17 cellular contexts compared by ENCODE assay signal in genomic region chr15:68411276-68411675, GRCh38. TPM values are rescaled to one million over a fixed set of nuclear protein-coding genes. Genes with fewer than 3 reads are reported as not detected.
DNase-seq lines count a peak whose midpoint lies in the region; ATAC-seq and TF ChIP-seq lines count a peak whose summit lies in the region.
"Had no signal": no experiment of that assay in that cellular context is flagged by ENCODE, and none has a peak within 500 bp of the region (broad histone marks: within the 10 kb centered on the region; RNA-seq: fewer than 3 reads in every experiment).

No MANE protein-coding gene starts in this region.

- DNase-seq in activated effector memory CD4-positive, alpha-beta T cell treated with anti-CD3 and anti-CD28 coated beads, Interleukin-2, amount 50 U/mL, for 16 hours, result peak; percentile 4
- no peak for DNase-seq in activated effector memory CD4-positive, alpha-beta T cell treated with Interleukin-2 at 50 U/mL for 16 hours
- peak; percentile 5 for DNase-seq in colonic mucosa
- DNase-seq in osteocyte (ENCODE audit: extremely low spot score, unreplicated experiment), result peak; percentile 67
- DNase-seq in vagina (ENCODE audit: extremely low spot score in 2 of 2), result peak; percentile 27 to 61
- DNase-seq in stomach, result no peak
- DNase-seq: DMS53, GM23248, KG1, NCI-H1048, NCI-H2107, NCI-H226, NCI-H69, SHP77 had no signal

- H3K4me1 Mint-ChIP-seq in osteocyte (ENCODE audit: unreplicated experiment), result peaks cover 48% of the 10 kb centered on the region

- TF ChIP-seq EP300 in stomach (IDR thresholded peaks at IDR 0.05), result no peak

- H3K9me3 Mint-ChIP-seq in osteocyte (ENCODE audit: unreplicated experiment), result no peaks in the 10 kb centered on the region

- TF ChIP-seq CTCF in colonic mucosa (IDR thresholded peaks at IDR 0.05) (no peak), osteocyte (IDR thresholded peaks at IDR 0.05) (no peak), vagina (IDR thresholded peaks at IDR 0.05) (no peak), stomach (IDR thresholded peaks at IDR 0.05) (no peak)

- intact Hi-C loops in colonic mucosa (cut with DNase I), result no loop called here
- intact Hi-C loops in vagina (cut with DNase I), result no loop called here
- intact Hi-C loops in stomach (cut with DNase I; ENCODE audit: low total_unique reads), result no loop called here

- no peak overlapping the region for H3K9ac ChIP-seq in colonic mucosa (ENCODE audit: low read depth in 2 of 2, low read length in 2 of 2)
- H3K9ac ChIP-seq: GM23248 had no signal

- H3K36me3 Mint-ChIP-seq in osteocyte (ENCODE audit: unreplicated experiment), result peaks cover 56% of the 10 kb centered on the region

- H3K4me3 Mint-ChIP-seq in osteocyte (ENCODE audit: unreplicated experiment), result no peak overlapping the region

- TF ChIP-seq POLR2A in vagina (IDR thresholded peaks at IDR 0.05), result no peak
- TF ChIP-seq POLR2A in stomach (IDR thresholded peaks at IDR 0.05), result no peak

- H3K4me3 ChIP-seq in colonic mucosa, result no peak overlapping the region
- no peak overlapping the region for H3K4me3 ChIP-seq in vagina
- no peak overlapping the region for H3K4me3 ChIP-seq in stomach
- H3K4me3 ChIP-seq: GM23248 had no signal

- no peak overlapping the region for H3K27ac Mint-ChIP-seq in osteocyte (ENCODE audit: unreplicated experiment)

- H3K36me3 ChIP-seq in colonic mucosa, result no peaks in the 10 kb centered on the region
- H3K36me3 ChIP-seq in vagina, result no peaks in the 10 kb centered on the region
- H3K36me3 ChIP-seq in stomach, result no peaks in the 10 kb centered on the region

- H3K27ac ChIP-seq in colonic mucosa (no peak overlapping the region), vagina (no peak overlapping the region), stomach (no peak overlapping the region)
- H3K27ac ChIP-seq: GM23248 had no signal

- ATAC-seq in SK-N-SH treated with all-trans-retinoic acid at 6 μM for 48 hours, result no peak
- ATAC-seq in GM18909 (IDR thresholded peaks at IDR 0.05; ENCODE audit: poor library complexity, unreplicated experiment), result no peak
- ATAC-seq: Panc1 had no signal

- H3K27me3 Mint-ChIP-seq in osteocyte (ENCODE audit: unreplicated experiment), result no peaks in the 10 kb centered on the region

- H3K4me1 ChIP-seq in colonic mucosa (no peaks in the 10 kb centered on the region), vagina (peaks cover 35% of the 10 kb centered on the region), stomach (no peaks in the 10 kb centered on the region)

- WGBS in stomach, 5 donors, result 82 to 94% (median 92%) methylated on average over 5 of the region's 5 CpGs

- H3K27me3 ChIP-seq in colonic mucosa, result no peaks in the 10 kb centered on the region
- H3K27me3 ChIP-seq in vagina, result no peaks in the 10 kb centered on the region
- H3K27me3 ChIP-seq in stomach, result peaks cover 0 to 6% (median 0%) of the 10 kb centered on the region in 3 donors

- no peaks in the 10 kb centered on the region for H3K9me3 ChIP-seq in colonic mucosa
- no peaks in the 10 kb centered on the region for H3K9me3 ChIP-seq in vagina
- no peaks in the 10 kb centered on the region for H3K9me3 ChIP-seq in stomach

TF ChIP-seq in SK-N-SH treated with all-trans-retinoic acid at 6 μM for 48 hours, 23 proteins besides CTCF, POLR2A, EP300 and RAD21:
- no peak for TF ChIP-seq OSR1 (CRISPR knock-in tag; IDR thresholded peaks at IDR 0.05)
- no peak for TF ChIP-seq ZNF8 (CRISPR knock-in tag; IDR thresholded peaks at IDR 0.05)
- no peak for TF ChIP-seq PATZ1 (CRISPR knock-in tag; IDR thresholded peaks at IDR 0.05; ENCODE audit: borderline replicate concordance)
- TF ChIP-seq ZFP30 (CRISPR knock-in tag; IDR thresholded peaks at IDR 0.05), result no peak
- TF ChIP-seq TOX (CRISPR knock-in tag; IDR thresholded peaks at IDR 0.05; ENCODE audit: borderline replicate concordance), result no peak
- TF ChIP-seq GLIS3 (CRISPR knock-in tag; IDR thresholded peaks at IDR 0.05), result no peak
- no peak for TF ChIP-seq ESRRG (CRISPR knock-in tag; IDR thresholded peaks at IDR 0.05)
- TF ChIP-seq PPARA (CRISPR knock-in tag; IDR thresholded peaks at IDR 0.05; ENCODE audit: borderline replicate concordance), result no peak
- TF ChIP-seq ZFP3 (CRISPR knock-in tag; IDR thresholded peaks at IDR 0.05), result no peak
- no peak for TF ChIP-seq ARNTL (CRISPR knock-in tag; IDR thresholded peaks at IDR 0.05; ENCODE audit: borderline replicate concordance, low read depth)

RNA-seq across cellular contexts. Expression of gene ITGA11, which starts 20.7 kb away (rescaled TPM):
- total RNA-seq in colonic mucosa, result 1 to 10 TPM; 2.4 to 4.1 TPM
- 1,149 and 1,161 TPM in 2 replicates for total RNA-seq in osteocyte
- 15.5 TPM for total RNA-seq in vagina
- total RNA-seq in stomach, result 10 to 100 TPM in 1 of 5 donors, 1 to 10 TPM in 3, under 1 TPM in 1; 0.58 to 12.1 (median 4.3) TPM
- under 1 TPM; 0.08 to 1.00 (median 0.92) TPM for polyA plus RNA-seq in stomach

Comparison
In these comparisons a context has a peak if more than half of its experiments do, and no peak if none do; other contexts are left out.
1. DNase-seq: peak in activated effector memory CD4-positive, alpha-beta T cell treated with anti-CD3 and anti-CD28 coated beads, Interleukin-2, amount 50 U/mL, for 16 hours (single experiment), colonic mucosa (single experiment), osteocyte (single experiment) and vagina (2 of 2); none in activated effector memory CD4-positive, alpha-beta T cell treated with Interleukin-2 at 50 U/mL for 16 hours (single experiment) and stomach (single experiment).
2. RNA of gene ITGA11, which starts 20.7 kb away (total RNA-seq): 1,149 to 1,161 TPM in osteocyte; 15.5 TPM in vagina (single experiment), 0.58 to 12.1 TPM in stomach and 2.4 to 4.1 TPM in colonic mucosa; every median in the first group is over 10 times any median in the second.